ENCODE assay signal across 1 cellular context in the genomic region with DNA sequence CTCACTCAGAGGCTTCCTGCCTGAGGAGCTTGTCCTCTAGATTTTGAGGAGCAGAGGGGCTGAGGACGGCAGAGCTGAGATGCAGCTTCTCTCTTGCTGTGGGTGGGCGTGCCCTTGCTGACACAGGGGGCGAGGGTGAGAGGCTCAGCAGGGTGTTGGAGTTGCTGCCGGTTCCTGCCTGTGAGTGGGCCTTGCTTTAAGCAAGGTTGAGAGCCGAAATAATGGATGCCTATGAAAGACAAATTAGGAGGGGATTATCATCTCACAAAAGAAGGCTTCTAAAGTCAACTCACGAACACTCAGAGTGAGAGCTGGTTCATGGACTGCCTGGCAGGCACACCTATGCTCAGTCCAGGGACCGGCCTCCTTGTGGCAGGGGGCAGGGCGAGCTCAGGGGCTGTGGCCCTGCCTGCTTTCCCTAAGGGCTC.
TF ChIP-seq lines count a peak whose summit lies in the region.

No MANE protein-coding gene starts in this region.

TF ChIP-seq in H1, 55 proteins besides CTCF, POLR2A, EP300 and RAD21 (continued from another document):
- TF ChIP-seq, protein P1, sequence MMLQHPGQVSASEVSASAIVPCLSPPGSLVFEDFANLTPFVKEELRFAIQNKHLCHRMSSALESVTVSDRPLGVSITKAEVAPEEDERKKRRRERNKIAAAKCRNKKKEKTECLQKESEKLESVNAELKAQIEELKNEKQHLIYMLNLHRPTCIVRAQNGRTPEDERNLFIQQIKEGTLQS (IDR thresholded peaks at IDR 0.05; ENCODE audit: insufficient read depth, low read depth, low read length): no peak
- TF ChIP-seq SP2 (IDR thresholded peaks at IDR 0.05; ENCODE audit: low read length): no peak
- no peak for TF ChIP-seq CHD1 (IDR thresholded peaks at IDR 0.05; ENCODE audit: low read depth, low read length)
- no peak for TF ChIP-seq TBP (IDR thresholded peaks at IDR 0.05; ENCODE audit: low read depth, low read length)
- no peak for TF ChIP-seq CTBP2 (IDR thresholded peaks at IDR 0.05; ENCODE audit: borderline replicate concordance, insufficient read depth, insufficient read length, low read length)
- no peak for TF ChIP-seq NANOG (IDR thresholded peaks at IDR 0.05; ENCODE audit: insufficient read depth, low read depth, low read length, poor library complexity, severe bottlenecking)
- TF ChIP-seq MAFK (IDR thresholded peaks at IDR 0.05; ENCODE audit: low read depth, low read length): no peak
- TF ChIP-seq RFX5 (IDR thresholded peaks at IDR 0.05; ENCODE audit: borderline replicate concordance, low read depth, low read length): no peak
- TF ChIP-seq EZH2 (IDR thresholded peaks at IDR 0.05; ENCODE audit: low read depth, low read length, severe bottlenecking): no peak
- TF ChIP-seq, protein P2, sequence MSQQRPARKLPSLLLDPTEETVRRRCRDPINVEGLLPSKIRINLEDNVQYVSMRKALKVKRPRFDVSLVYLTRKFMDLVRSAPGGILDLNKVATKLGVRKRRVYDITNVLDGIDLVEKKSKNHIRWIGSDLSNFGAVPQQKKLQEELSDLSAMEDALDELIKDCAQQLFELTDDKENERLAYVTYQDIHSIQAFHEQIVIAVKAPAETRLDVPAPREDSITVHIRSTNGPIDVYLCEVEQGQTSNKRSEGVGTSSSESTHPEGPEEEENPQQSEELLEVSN (IDR thresholded peaks at IDR 0.05): no peak
